11 cellular contexts compared by ENCODE assay signal in the genomic region with DNA sequence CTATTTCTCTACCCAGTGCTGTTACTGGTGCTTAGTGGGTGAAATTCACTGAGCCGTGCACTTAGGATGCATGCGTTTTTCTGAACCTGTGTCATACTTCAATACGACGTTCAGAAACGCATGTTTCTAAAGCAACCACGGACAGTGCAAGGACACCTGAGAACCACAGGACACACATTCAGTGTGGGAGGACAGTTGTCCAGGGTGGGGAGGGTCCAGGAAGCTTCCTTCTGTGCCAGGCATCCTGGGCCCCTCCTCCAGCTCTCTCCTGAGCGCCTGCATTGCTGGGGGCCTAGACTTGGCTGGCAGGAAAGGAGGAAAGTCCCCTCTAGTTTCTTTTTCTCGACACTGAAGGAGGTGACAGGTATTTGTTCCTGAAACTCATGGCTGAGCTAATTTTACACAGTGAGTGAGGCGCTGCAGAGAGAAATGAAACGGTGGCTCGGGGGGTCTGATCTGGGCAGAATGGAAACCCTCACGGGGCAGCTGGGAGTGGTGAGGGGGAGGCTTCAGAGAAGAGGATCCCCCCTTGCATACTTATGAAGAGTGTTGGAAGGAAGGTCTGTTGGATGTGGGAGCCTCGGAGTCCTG.
DNase-seq lines count a peak whose midpoint lies in the region; ATAC-seq and TF ChIP-seq lines count a peak whose summit lies in the region.
"Had no signal": no experiment of that assay in that cellular context is flagged by ENCODE, and none has a peak within 500 bp of the region (broad histone marks: within the 10 kb centered on the region; RNA-seq: fewer than 3 reads in every experiment).

No MANE protein-coding gene starts in this region.

- H3K27me3 ChIP-seq in SJCRH30, result no peaks in the 10 kb centered on the region

- DNase-seq in GM10248 (ENCODE audit: extremely low spot score), result peak; percentile 77
- peak; percentile 56 for DNase-seq in activated naive CD8-positive, alpha-beta T cell treated with anti-CD3 and anti-CD28 coated beads, Interleukin-2, amount 50 U/mL, for 24 hours
- DNase-seq in NCI-H2171 (lab: John Stamatoyannopoulos, UW), result no peak
- no peak for DNase-seq in SJCRH30
- no peak for DNase-seq in kidney glomerular epithelial cell (lab: John Stamatoyannopoulos, UW)
- DNase-seq in UCSD-AML1 (lab: John Stamatoyannopoulos, UW; ENCODE audit: unreplicated experiment), result no peak
- DNase-seq: Kasumi-1 had no signal

- CTCF ChIA-PET in GM10248 (lab: Yijun Ruan, JAX), result interaction anchor here (1.0 to 11.3 kb wide), 20 partner anchors 8 to 168 kb away, joined by 3 to 162 read pairs (median 6); partner anchors contain the start of gene IRF8

- no peaks in the 10 kb centered on the region for H3K4me1 ChIP-seq in SJCRH30

- TF ChIP-seq CTCF in GM10248 (IDR thresholded peaks at IDR 0.05; ENCODE audit: control extremely low read depth, extremely low read depth, low read depth, missing control alignments), result no peak

- H3K27ac ChIP-seq in SJCRH30, result no peak overlapping the region

- H3K9me3 Mint-ChIP-seq in activated naive CD8-positive, alpha-beta T cell treated with anti-CD3 and anti-CD28 coated beads, Interleukin-2, amount 50 U/mL, for 24 hours, result no peaks in the 10 kb centered on the region

- peaks cover 2% of the 10 kb centered on the region for H3K27me3 Mint-ChIP-seq in activated naive CD8-positive, alpha-beta T cell treated with anti-CD3 and anti-CD28 coated beads, Interleukin-2, amount 50 U/mL, for 24 hours

- peaks cover 89% of the 10 kb centered on the region for H3K4me1 Mint-ChIP-seq in activated naive CD8-positive, alpha-beta T cell treated with anti-CD3 and anti-CD28 coated beads, Interleukin-2, amount 50 U/mL, for 24 hours

- H3K4me3 ChIP-seq in SJCRH30, result no peak overlapping the region

- no peaks in the 10 kb centered on the region for H3K9me3 ChIP-seq in SJCRH30 (replicated peaks)

- H3K36me3 Mint-ChIP-seq in activated naive CD8-positive, alpha-beta T cell treated with anti-CD3 and anti-CD28 coated beads, Interleukin-2, amount 50 U/mL, for 24 hours (ENCODE audit: low read depth), result no peaks in the 10 kb centered on the region

- peak overlapping the region; percentile 93 for H3K27ac Mint-ChIP-seq in activated naive CD8-positive, alpha-beta T cell treated with anti-CD3 and anti-CD28 coated beads, Interleukin-2, amount 50 U/mL, for 24 hours
- H3K27ac Mint-ChIP-seq: progenitor cell of endocrine pancreas had no signal

- H3K36me3 ChIP-seq in SJCRH30, result no peaks in the 10 kb centered on the region

- peak; percentile 44 for ATAC-seq in GM19351 (IDR thresholded peaks at IDR 0.05; ENCODE audit: unreplicated experiment)
- ATAC-seq in HG03196 (IDR thresholded peaks at IDR 0.05; ENCODE audit: unreplicated experiment), result peak; percentile 44
- ATAC-seq in activated naive CD8-positive, alpha-beta T cell treated with anti-CD3 and anti-CD28 coated beads, Interleukin-2, amount 50 U/mL, for 24 hours, result peak; percentile 60
- ATAC-seq: Panc1 had no signal

- POLR2A ChIA-PET in GM10248 (lab: Yijun Ruan, JAX), result interaction anchor here (1.5 kb wide), 1 partner anchor 85 kb away, joined by 4 read pairs; no protein-coding TSS in a partner anchor

- H3K4me3 Mint-ChIP-seq in activated naive CD8-positive, alpha-beta T cell treated with anti-CD3 and anti-CD28 coated beads, Interleukin-2, amount 50 U/mL, for 24 hours, result peak overlapping the region; percentile 62

Comparison
In these comparisons a context has a peak if more than half of its experiments do, and no peak if none do; other contexts are left out.
1. DNase-seq: peak in GM10248 (single experiment) and activated naive CD8-positive, alpha-beta T cell treated with anti-CD3 and anti-CD28 coated beads, Interleukin-2, amount 50 U/mL, for 24 hours (single experiment); none in NCI-H2171 (single experiment), SJCRH30 (0 of 2), kidney glomerular epithelial cell (single experiment) and UCSD-AML1 (single experiment).
2. Peak in every context shown above with its lines, with median percentiles within 50 percentile points of each other: ATAC-seq.